Comparison of ENCODE assay signal across 18 cellular contexts in genomic region chr16:81620029-81620428, GRCh38.
"Had no signal": no experiment of that assay in that cellular context is flagged by ENCODE, and none has a peak within 500 bp of the region (broad histone marks: within the 10 kb centered on the region; RNA-seq: fewer than 3 reads in every experiment).

No MANE protein-coding gene starts in this region.

- H3K27ac ChIP-seq: adrenal gland, body of pancreas, sigmoid colon, thoracic aorta had no signal

- DNase-seq: activated CD4-positive, alpha-beta T cell treated with anti-CD3 and anti-CD28 coated beads, Interleukin-2, amount 50 U/mL, for 48 hours; activated CD4-positive, CD25-positive, alpha-beta regulatory T cell treated with anti-CD3 and anti-CD28 coated beads, Interleukin-2, amount 50 U/mL, for 72 hours; activated CD8-positive, alpha-beta memory T cell treated with anti-CD3 and anti-CD28 coated beads, Interleukin-2, amount 50 U/mL, for 4 hours; activated naive CD4-positive, alpha-beta T cell treated with anti-CD3 and anti-CD28 coated beads, Interleukin-2, amount 10 ng/mL, durations not matched to agents 7 days and 5 days; adrenal gland; cortex of kidney; effector CD8-positive, alpha-beta T cell; hippocampal formation; left cardiac atrium; sigmoid colon; stimulated activated CD4-positive, alpha-beta T cell treated with anti-CD3 and anti-CD28 coated beads, Interleukin-12 subunit alpha, Interleukin-12 subunit beta, amount 100 ng/mL, for 4 hours; stimulated activated naive CD4-positive, alpha-beta T cell treated with Interleukin-2 at 50 U/mL for 16 hours had no signal

- H3K4me3 ChIP-seq: adrenal gland, body of pancreas, lung, sigmoid colon, thoracic aorta had no signal

- H3K27me3 Mint-ChIP-seq: activated naive CD4-positive, alpha-beta T cell treated with anti-CD3 and anti-CD28 coated beads, Interleukin-2, amount 10 ng/mL, durations not matched to agents 7 days and 5 days; central memory CD8-positive, alpha-beta T cell had no signal

- H3K27ac Mint-ChIP-seq: activated naive CD4-positive, alpha-beta T cell treated with anti-CD3 and anti-CD28 coated beads, Interleukin-2, amount 10 ng/mL, durations not matched to agents 7 days and 5 days; T-helper 2 cell treated with Interferon-gamma antibody and Interleukin-4, amounts not matched to agents 5 μg/mL and 100 μg/mL, for 36 hours had no signal

- H3K27me3 ChIP-seq: adrenal gland, body of pancreas, sigmoid colon had no signal

- H3K4me3 Mint-ChIP-seq: activated naive CD4-positive, alpha-beta T cell treated with anti-CD3 and anti-CD28 coated beads, Interleukin-2, amount 10 ng/mL, durations not matched to agents 7 days and 5 days; central memory CD8-positive, alpha-beta T cell; nephron; T-helper 2 cell treated with Interferon-gamma antibody and Interleukin-4, amounts not matched to agents 5 μg/mL and 100 μg/mL, for 36 hours had no signal

- H3K9me3 ChIP-seq: adrenal gland, body of pancreas, sigmoid colon, thoracic aorta had no signal

- H3K36me3 ChIP-seq: thoracic aorta had no signal

- H3K9me3 Mint-ChIP-seq: activated naive CD4-positive, alpha-beta T cell treated with anti-CD3 and anti-CD28 coated beads, Interleukin-2, amount 10 ng/mL, durations not matched to agents 7 days and 5 days; central memory CD8-positive, alpha-beta T cell; nephron; T-helper 2 cell treated with Interferon-gamma antibody and Interleukin-4, amounts not matched to agents 5 μg/mL and 100 μg/mL, for 36 hours had no signal

- ATAC-seq: body of pancreas, left cardiac atrium had no signal
